In genomic region chr7:112453505-112454171, GRCh38 we compare ENCODE assay signal across 1 cellular context.
TF ChIP-seq lines count a peak whose summit lies in the region.

No MANE protein-coding gene starts in this region.

TF ChIP-seq in GM23338, 12 proteins besides CTCF, POLR2A, EP300 and RAD21 (continued from another document):
- no peak for TF ChIP-seq ZNF462 (CRISPR knock-in tag; IDR thresholded peaks at IDR 0.05)
